ENCODE assay signal across 1 cellular context in the genomic region with DNA sequence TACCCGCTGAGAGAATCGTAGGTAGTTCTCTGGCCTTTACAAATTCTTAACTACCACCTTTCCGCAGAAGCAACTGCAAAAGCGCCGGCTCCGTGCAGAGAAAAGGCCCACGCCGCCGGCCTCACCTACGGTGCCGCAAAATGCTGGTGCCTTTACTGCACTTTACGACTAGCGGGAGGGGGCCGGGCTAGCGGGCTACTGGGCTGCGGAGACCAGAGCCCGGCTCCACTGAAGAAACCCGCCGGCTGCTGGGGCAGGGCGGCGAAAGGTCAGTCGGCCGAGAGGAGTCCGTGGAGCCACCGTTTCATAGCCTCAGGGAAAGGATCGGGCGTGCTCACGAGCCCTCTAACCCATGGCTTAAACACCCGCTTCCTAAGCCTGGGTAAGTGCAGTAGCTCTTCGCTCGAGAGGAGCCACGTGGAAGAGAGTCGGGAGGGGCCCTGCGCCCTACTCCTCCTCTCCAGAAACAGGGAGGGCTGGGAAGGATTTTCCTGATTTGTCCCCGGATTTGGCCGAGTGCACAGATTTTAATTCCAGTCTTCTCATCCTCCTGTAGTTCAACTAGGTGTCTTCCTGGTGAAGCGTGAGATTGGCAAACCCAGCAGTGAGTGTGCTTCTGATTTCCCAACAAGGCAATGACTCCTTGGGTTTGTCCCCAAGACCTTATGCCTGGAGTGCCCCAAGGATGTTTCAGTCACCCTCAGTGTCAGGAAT.
A peak's percentile ranks its signal among the peaks of the same experiment; 100 is the strongest.
TF ChIP-seq lines count a peak whose summit lies in the region.

TSS of gene DPH5 (minus strand) at position 105 of the 714 bp plus-strand sequence. CDS start 341 bp downstream, outside the sequence.

TF ChIP-seq in K562, 482 proteins besides CTCF, POLR2A, EP300 and RAD21 (continued from another document and continues in another):
- TF ChIP-seq, protein P1, sequence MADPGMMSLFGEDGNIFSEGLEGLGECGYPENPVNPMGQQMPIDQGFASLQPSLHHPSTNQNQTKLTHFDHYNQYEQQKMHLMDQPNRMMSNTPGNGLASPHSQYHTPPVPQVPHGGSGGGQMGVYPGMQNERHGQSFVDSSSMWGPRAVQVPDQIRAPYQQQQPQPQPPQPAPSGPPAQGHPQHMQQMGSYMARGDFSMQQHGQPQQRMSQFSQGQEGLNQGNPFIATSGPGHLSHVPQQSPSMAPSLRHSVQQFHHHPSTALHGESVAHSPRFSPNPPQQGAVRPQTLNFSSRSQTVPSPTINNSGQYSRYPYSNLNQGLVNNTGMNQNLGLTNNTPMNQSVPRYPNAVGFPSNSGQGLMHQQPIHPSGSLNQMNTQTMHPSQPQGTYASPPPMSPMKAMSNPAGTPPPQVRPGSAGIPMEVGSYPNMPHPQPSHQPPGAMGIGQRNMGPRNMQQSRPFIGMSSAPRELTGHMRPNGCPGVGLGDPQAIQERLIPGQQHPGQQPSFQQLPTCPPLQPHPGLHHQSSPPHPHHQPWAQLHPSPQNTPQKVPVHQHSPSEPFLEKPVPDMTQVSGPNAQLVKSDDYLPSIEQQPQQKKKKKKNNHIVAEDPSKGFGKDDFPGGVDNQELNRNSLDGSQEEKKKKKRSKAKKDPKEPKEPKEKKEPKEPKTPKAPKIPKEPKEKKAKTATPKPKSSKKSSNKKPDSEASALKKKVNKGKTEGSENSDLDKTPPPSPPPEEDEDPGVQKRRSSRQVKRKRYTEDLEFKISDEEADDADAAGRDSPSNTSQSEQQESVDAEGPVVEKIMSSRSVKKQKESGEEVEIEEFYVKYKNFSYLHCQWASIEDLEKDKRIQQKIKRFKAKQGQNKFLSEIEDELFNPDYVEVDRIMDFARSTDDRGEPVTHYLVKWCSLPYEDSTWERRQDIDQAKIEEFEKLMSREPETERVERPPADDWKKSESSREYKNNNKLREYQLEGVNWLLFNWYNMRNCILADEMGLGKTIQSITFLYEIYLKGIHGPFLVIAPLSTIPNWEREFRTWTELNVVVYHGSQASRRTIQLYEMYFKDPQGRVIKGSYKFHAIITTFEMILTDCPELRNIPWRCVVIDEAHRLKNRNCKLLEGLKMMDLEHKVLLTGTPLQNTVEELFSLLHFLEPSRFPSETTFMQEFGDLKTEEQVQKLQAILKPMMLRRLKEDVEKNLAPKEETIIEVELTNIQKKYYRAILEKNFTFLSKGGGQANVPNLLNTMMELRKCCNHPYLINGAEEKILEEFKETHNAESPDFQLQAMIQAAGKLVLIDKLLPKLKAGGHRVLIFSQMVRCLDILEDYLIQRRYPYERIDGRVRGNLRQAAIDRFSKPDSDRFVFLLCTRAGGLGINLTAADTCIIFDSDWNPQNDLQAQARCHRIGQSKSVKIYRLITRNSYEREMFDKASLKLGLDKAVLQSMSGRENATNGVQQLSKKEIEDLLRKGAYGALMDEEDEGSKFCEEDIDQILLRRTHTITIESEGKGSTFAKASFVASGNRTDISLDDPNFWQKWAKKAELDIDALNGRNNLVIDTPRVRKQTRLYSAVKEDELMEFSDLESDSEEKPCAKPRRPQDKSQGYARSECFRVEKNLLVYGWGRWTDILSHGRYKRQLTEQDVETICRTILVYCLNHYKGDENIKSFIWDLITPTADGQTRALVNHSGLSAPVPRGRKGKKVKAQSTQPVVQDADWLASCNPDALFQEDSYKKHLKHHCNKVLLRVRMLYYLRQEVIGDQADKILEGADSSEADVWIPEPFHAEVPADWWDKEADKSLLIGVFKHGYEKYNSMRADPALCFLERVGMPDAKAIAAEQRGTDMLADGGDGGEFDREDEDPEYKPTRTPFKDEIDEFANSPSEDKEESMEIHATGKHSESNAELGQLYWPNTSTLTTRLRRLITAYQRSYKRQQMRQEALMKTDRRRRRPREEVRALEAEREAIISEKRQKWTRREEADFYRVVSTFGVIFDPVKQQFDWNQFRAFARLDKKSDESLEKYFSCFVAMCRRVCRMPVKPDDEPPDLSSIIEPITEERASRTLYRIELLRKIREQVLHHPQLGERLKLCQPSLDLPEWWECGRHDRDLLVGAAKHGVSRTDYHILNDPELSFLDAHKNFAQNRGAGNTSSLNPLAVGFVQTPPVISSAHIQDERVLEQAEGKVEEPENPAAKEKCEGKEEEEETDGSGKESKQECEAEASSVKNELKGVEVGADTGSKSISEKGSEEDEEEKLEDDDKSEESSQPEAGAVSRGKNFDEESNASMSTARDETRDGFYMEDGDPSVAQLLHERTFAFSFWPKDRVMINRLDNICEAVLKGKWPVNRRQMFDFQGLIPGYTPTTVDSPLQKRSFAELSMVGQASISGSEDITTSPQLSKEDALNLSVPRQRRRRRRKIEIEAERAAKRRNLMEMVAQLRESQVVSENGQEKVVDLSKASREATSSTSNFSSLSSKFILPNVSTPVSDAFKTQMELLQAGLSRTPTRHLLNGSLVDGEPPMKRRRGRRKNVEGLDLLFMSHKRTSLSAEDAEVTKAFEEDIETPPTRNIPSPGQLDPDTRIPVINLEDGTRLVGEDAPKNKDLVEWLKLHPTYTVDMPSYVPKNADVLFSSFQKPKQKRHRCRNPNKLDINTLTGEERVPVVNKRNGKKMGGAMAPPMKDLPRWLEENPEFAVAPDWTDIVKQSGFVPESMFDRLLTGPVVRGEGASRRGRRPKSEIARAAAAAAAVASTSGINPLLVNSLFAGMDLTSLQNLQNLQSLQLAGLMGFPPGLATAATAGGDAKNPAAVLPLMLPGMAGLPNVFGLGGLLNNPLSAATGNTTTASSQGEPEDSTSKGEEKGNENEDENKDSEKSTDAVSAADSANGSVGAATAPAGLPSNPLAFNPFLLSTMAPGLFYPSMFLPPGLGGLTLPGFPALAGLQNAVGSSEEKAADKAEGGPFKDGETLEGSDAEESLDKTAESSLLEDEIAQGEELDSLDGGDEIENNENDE (IDR thresholded peaks at IDR 0.05; ENCODE audit: low read depth, low read length), result no peak
- TF ChIP-seq KLF6 (CRISPR knock-in tag; IDR thresholded peaks at IDR 0.05; ENCODE audit: borderline replicate concordance), result 0 out of 2 replicates have a peak, but pooled peaks have one; percentile 33
- TF ChIP-seq HMGXB4 (CRISPR knock-in tag; IDR thresholded peaks at IDR 0.05), result no peak
- peak; percentile 65 for TF ChIP-seq CREM (IDR thresholded peaks at IDR 0.05; ENCODE audit: low read depth)
- TF ChIP-seq, protein P2, sequence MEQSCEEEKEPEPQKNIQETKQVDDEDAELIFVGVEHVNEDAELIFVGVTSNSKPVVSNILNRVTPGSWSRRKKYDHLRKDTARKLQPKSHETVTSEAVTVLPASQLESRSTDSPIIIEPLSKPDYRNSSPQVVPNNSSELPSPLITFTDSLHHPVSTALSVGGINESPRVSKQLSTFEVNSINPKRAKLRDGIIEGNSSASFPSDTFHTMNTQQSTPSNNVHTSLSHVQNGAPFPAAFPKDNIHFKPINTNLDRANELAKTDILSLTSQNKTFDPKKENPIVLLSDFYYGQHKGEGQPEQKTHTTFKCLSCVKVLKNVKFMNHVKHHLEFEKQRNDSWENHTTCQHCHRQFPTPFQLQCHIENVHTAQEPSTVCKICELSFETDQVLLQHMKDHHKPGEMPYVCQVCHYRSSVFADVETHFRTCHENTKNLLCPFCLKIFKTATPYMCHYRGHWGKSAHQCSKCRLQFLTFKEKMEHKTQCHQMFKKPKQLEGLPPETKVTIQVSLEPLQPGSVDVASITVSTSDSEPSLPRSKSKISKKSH (CRISPR knock-in tag; IDR thresholded peaks at IDR 0.05), result no peak
- TF ChIP-seq SUPT5H (IDR thresholded peaks at IDR 0.05), result peak; percentile 96
- no peak for TF ChIP-seq ZNF586 (CRISPR knock-in tag; conservative IDR thresholded peaks at IDR 0.05)
- no peak for TF ChIP-seq BRF1 (IDR thresholded peaks at IDR 0.05; ENCODE audit: borderline replicate concordance, extremely low read depth, insufficient read length)
- TF ChIP-seq, protein P3, sequence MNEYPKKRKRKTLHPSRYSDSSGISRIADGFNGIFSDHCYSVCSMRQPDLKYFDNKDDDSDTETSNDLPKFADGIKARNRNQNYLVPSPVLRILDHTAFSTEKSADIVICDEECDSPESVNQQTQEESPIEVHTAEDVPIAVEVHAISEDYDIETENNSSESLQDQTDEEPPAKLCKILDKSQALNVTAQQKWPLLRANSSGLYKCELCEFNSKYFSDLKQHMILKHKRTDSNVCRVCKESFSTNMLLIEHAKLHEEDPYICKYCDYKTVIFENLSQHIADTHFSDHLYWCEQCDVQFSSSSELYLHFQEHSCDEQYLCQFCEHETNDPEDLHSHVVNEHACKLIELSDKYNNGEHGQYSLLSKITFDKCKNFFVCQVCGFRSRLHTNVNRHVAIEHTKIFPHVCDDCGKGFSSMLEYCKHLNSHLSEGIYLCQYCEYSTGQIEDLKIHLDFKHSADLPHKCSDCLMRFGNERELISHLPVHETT (CRISPR knock-in tag; conservative IDR thresholded peaks at IDR 0.05 in 1 of 2, IDR thresholded peaks at IDR 0.05 in 1 of 2), result peak in 1 of 2 experiments; percentile 58; a peak in 1 of 4 replicates
- peak; percentile 60; the same call in 1 of the 2 replicates for TF ChIP-seq CREB1 (IDR thresholded peaks at IDR 0.05)
- TF ChIP-seq CREB1 (CRISPR knock-in tag; IDR thresholded peaks at IDR 0.05), result no peak
- TF ChIP-seq ZNF507 (tag; conservative IDR thresholded peaks at IDR 0.05), result no peak
- no peak for TF ChIP-seq ZNF311 (CRISPR knock-in tag; IDR thresholded peaks at IDR 0.05)
- TF ChIP-seq, protein P4, sequence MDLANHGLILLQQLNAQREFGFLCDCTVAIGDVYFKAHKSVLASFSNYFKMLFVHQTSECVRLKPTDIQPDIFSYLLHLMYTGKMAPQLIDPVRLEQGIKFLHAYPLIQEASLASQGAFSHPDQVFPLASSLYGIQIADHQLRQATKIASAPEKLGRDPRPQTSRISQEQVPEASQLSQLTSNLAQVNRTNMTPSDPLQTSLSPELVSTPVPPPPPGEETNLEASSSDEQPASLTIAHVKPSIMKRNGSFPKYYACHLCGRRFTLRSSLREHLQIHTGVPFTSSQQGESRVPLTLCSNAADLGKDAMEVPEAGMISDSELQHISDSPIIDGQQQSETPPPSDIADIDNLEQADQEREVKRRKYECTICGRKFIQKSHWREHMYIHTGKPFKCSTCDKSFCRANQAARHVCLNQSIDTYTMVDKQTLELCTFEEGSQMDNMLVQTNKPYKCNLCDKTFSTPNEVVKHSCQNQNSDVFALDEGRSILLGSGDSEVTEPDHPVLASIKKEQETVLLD (IDR thresholded peaks at IDR 0.05), result no peak
- no peak for TF ChIP-seq IRF1 (CRISPR knock-in tag; IDR thresholded peaks at IDR 0.05; ENCODE audit: borderline replicate concordance)
- TF ChIP-seq RB1 (IDR thresholded peaks at IDR 0.05; ENCODE audit: low read depth), result peak; percentile 74
- TF ChIP-seq L3MBTL2 (IDR thresholded peaks at IDR 0.05), result peak; percentile 95; the same call in 1 of the 2 replicates
- TF ChIP-seq, protein P5, sequence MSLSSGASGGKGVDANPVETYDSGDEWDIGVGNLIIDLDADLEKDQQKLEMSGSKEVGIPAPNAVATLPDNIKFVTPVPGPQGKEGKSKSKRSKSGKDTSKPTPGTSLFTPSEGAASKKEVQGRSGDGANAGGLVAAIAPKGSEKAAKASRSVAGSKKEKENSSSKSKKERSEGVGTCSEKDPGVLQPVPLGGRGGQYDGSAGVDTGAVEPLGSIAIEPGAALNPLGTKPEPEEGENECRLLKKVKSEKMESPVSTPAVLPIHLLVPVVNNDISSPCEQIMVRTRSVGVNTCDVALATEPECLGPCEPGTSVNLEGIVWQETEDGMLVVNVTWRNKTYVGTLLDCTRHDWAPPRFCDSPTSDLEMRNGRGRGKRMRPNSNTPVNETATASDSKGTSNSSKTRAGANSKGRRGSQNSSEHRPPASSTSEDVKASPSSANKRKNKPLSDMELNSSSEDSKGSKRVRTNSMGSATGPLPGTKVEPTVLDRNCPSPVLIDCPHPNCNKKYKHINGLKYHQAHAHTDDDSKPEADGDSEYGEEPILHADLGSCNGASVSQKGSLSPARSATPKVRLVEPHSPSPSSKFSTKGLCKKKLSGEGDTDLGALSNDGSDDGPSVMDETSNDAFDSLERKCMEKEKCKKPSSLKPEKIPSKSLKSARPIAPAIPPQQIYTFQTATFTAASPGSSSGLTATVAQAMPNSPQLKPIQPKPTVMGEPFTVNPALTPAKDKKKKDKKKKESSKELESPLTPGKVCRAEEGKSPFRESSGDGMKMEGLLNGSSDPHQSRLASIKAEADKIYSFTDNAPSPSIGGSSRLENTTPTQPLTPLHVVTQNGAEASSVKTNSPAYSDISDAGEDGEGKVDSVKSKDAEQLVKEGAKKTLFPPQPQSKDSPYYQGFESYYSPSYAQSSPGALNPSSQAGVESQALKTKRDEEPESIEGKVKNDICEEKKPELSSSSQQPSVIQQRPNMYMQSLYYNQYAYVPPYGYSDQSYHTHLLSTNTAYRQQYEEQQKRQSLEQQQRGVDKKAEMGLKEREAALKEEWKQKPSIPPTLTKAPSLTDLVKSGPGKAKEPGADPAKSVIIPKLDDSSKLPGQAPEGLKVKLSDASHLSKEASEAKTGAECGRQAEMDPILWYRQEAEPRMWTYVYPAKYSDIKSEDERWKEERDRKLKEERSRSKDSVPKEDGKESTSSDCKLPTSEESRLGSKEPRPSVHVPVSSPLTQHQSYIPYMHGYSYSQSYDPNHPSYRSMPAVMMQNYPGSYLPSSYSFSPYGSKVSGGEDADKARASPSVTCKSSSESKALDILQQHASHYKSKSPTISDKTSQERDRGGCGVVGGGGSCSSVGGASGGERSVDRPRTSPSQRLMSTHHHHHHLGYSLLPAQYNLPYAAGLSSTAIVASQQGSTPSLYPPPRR (CRISPR knock-in tag; IDR thresholded peaks at IDR 0.05; ENCODE audit: borderline replicate concordance), result no peak
- TF ChIP-seq RBBP5 (IDR thresholded peaks at IDR 0.05; ENCODE audit: borderline replicate concordance, insufficient read depth, low read length, poor library complexity, severe bottlenecking), result peak; percentile 93
- 0 out of 2 replicates have a peak, but pooled peaks have one; percentile 46 for TF ChIP-seq ZSCAN29 (IDR thresholded peaks at IDR 0.05)
- TF ChIP-seq POLR2AphosphoS5 (IDR thresholded peaks at IDR 0.05; ENCODE audit: control insufficient read depth, insufficient read depth, low read depth, low read length), result peak; percentile 91
- TF ChIP-seq NFE2L1 (tag; IDR thresholded peaks at IDR 0.05; ENCODE audit: borderline replicate concordance, low read depth), result no peak
- no peak for TF ChIP-seq ZNF589 (CRISPR knock-in tag; IDR thresholded peaks at IDR 0.05; ENCODE audit: low read depth)
- TF ChIP-seq ZKSCAN3 (CRISPR knock-in tag; IDR thresholded peaks at IDR 0.05), result no peak
- peak; percentile 61 for TF ChIP-seq CCNT2 (IDR thresholded peaks at IDR 0.05; ENCODE audit: borderline replicate concordance, extremely low read depth, insufficient read length, low read depth, low read length)
- peak; percentile 76 for TF ChIP-seq CEBPB (tag; IDR thresholded peaks at IDR 0.05)
